ENCODE assay signal across 1 cellular context in the genomic region with DNA sequence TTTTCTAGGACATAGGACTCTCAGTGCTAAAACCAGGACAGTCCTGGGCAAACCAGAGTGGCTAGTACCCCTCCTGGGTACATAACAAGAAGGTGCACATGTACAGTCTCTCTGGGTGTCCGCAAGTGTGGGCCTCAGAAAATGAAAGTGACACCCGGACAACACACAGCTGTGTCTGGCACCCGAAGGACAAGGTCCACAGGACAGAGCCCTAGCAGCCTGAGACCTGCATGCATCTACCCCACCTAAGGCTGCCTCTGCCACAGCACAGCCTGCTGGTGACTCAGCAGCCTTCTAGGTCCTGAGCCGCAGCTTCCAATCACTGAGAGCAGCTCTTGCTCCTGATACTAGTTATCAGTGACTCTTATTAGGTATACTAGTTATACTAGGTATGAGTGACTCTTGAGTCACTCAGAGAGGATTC.
TF ChIP-seq lines count a peak whose summit lies in the region.

No MANE protein-coding gene starts in this region.

TF ChIP-seq in HepG2, 621 proteins besides CTCF, POLR2A, EP300 and RAD21 (continued from another document and continues in another):
- TF ChIP-seq, protein P1, sequence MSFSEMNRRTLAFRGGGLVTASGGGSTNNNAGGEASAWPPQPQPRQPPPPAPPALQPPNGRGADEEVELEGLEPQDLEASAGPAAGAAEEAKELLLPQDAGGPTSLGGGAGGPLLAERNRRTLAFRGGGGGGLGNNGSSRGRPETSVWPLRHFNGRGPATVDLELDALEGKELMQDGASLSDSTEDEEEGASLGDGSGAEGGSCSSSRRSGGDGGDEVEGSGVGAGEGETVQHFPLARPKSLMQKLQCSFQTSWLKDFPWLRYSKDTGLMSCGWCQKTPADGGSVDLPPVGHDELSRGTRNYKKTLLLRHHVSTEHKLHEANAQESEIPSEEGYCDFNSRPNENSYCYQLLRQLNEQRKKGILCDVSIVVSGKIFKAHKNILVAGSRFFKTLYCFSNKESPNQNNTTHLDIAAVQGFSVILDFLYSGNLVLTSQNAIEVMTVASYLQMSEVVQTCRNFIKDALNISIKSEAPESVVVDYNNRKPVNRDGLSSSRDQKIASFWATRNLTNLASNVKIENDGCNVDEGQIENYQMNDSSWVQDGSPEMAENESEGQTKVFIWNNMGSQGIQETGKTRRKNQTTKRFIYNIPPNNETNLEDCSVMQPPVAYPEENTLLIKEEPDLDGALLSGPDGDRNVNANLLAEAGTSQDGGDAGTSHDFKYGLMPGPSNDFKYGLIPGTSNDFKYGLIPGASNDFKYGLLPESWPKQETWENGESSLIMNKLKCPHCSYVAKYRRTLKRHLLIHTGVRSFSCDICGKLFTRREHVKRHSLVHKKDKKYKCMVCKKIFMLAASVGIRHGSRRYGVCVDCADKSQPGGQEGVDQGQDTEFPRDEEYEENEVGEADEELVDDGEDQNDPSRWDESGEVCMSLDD (CRISPR knock-in tag; IDR thresholded peaks at IDR 0.05; ENCODE audit: borderline replicate concordance) = no peak
- TF ChIP-seq FOXJ3 (CRISPR knock-in tag; IDR thresholded peaks at IDR 0.05; ENCODE audit: borderline replicate concordance) = no peak; the same call in 1 of the 2 replicates
- TF ChIP-seq KDM5A (IDR thresholded peaks at IDR 0.05; ENCODE audit: borderline replicate concordance, low read length) = no peak
- TF ChIP-seq, protein P2, sequence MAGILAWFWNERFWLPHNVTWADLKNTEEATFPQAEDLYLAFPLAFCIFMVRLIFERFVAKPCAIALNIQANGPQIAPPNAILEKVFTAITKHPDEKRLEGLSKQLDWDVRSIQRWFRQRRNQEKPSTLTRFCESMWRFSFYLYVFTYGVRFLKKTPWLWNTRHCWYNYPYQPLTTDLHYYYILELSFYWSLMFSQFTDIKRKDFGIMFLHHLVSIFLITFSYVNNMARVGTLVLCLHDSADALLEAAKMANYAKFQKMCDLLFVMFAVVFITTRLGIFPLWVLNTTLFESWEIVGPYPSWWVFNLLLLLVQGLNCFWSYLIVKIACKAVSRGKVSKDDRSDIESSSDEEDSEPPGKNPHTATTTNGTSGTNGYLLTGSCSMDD (CRISPR knock-in tag; IDR thresholded peaks at IDR 0.05) = no peak
- no peak for TF ChIP-seq ZFP37 (CRISPR knock-in tag; IDR thresholded peaks at IDR 0.05; ENCODE audit: borderline replicate concordance)
- no peak for TF ChIP-seq XBP1 (CRISPR knock-in tag; IDR thresholded peaks at IDR 0.05)
- no peak for TF ChIP-seq ZNF605 (CRISPR knock-in tag; IDR thresholded peaks at IDR 0.05)
- no peak for TF ChIP-seq GATAD1 (CRISPR knock-in tag; IDR thresholded peaks at IDR 0.05)
- TF ChIP-seq ZNF44 (CRISPR knock-in tag; IDR thresholded peaks at IDR 0.05) = no peak
- TF ChIP-seq PPARG (CRISPR knock-in tag; conservative IDR thresholded peaks at IDR 0.05) = no peak; the same call in 1 of the 2 replicates
- no peak for TF ChIP-seq ZKSCAN8 (CRISPR knock-in tag; IDR thresholded peaks at IDR 0.05; ENCODE audit: borderline replicate concordance)
- TF ChIP-seq, protein P3, sequence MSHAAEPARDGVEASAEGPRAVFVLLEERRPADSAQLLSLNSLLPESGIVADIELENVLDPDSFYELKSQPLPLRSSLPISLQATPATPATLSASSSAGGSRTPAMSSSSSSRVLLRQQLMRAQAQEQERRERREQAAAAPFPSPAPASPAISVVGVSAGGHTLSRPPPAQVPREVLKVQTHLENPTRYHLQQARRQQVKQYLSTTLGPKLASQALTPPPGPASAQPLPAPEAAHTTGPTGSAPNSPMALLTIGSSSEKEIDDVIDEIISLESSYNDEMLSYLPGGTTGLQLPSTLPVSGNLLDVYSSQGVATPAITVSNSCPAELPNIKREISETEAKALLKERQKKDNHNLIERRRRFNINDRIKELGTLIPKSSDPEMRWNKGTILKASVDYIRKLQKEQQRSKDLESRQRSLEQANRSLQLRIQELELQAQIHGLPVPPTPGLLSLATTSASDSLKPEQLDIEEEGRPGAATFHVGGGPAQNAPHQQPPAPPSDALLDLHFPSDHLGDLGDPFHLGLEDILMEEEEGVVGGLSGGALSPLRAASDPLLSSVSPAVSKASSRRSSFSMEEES (CRISPR knock-in tag; IDR thresholded peaks at IDR 0.05) = no peak
- no peak for TF ChIP-seq ZNF816 (CRISPR knock-in tag; IDR thresholded peaks at IDR 0.05; ENCODE audit: borderline replicate concordance)
- TF ChIP-seq, protein P4, sequence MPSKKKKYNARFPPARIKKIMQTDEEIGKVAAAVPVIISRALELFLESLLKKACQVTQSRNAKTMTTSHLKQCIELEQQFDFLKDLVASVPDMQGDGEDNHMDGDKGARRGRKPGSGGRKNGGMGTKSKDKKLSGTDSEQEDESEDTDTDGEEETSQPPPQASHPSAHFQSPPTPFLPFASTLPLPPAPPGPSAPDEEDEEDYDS (CRISPR knock-in tag; IDR thresholded peaks at IDR 0.05) = no peak
- TF ChIP-seq RXRB (CRISPR knock-in tag; IDR thresholded peaks at IDR 0.05; ENCODE audit: borderline replicate concordance) = peak; percentile 19; the same call in 1 of the 2 replicates
- TF ChIP-seq ZNF761 (CRISPR knock-in tag; conservative IDR thresholded peaks at IDR 0.05) = no peak
- no peak for TF ChIP-seq EZH2 (conservative IDR thresholded peaks at IDR 0.05; ENCODE audit: low read depth, low read length)
- TF ChIP-seq ZNF607 (CRISPR knock-in tag; IDR thresholded peaks at IDR 0.05; ENCODE audit: borderline replicate concordance) = no peak
- TF ChIP-seq ATRX (CRISPR knock-in tag; IDR thresholded peaks at IDR 0.05; ENCODE audit: borderline replicate concordance) = no peak
- no peak for TF ChIP-seq HMG20B (CRISPR knock-in tag; conservative IDR thresholded peaks at IDR 0.05)
- TF ChIP-seq, protein P5, sequence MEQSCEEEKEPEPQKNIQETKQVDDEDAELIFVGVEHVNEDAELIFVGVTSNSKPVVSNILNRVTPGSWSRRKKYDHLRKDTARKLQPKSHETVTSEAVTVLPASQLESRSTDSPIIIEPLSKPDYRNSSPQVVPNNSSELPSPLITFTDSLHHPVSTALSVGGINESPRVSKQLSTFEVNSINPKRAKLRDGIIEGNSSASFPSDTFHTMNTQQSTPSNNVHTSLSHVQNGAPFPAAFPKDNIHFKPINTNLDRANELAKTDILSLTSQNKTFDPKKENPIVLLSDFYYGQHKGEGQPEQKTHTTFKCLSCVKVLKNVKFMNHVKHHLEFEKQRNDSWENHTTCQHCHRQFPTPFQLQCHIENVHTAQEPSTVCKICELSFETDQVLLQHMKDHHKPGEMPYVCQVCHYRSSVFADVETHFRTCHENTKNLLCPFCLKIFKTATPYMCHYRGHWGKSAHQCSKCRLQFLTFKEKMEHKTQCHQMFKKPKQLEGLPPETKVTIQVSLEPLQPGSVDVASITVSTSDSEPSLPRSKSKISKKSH (CRISPR knock-in tag; IDR thresholded peaks at IDR 0.05; ENCODE audit: borderline replicate concordance) = no peak
- TF ChIP-seq, protein P6, sequence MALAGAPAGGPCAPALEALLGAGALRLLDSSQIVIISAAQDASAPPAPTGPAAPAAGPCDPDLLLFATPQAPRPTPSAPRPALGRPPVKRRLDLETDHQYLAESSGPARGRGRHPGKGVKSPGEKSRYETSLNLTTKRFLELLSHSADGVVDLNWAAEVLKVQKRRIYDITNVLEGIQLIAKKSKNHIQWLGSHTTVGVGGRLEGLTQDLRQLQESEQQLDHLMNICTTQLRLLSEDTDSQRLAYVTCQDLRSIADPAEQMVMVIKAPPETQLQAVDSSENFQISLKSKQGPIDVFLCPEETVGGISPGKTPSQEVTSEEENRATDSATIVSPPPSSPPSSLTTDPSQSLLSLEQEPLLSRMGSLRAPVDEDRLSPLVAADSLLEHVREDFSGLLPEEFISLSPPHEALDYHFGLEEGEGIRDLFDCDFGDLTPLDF (CRISPR knock-in tag; IDR thresholded peaks at IDR 0.05) = no peak
- TF ChIP-seq FOXK1 (CRISPR knock-in tag; IDR thresholded peaks at IDR 0.05; ENCODE audit: borderline replicate concordance, low read depth) = no peak
- no peak for TF ChIP-seq IKZF4 (CRISPR knock-in tag; IDR thresholded peaks at IDR 0.05; ENCODE audit: borderline replicate concordance, low read depth, not compliant biosample characterization)
- no peak for TF ChIP-seq YY1 (IDR thresholded peaks at IDR 0.05; ENCODE audit: insufficient read depth, insufficient replicate concordance, low read depth, low read length)
- peak; percentile 71; the same call in 1 of the 2 replicates for TF ChIP-seq ZNF792 (CRISPR knock-in tag; IDR thresholded peaks at IDR 0.05)
- no peak for TF ChIP-seq ZNF225 (CRISPR knock-in tag; IDR thresholded peaks at IDR 0.05)
- TF ChIP-seq, protein P7, sequence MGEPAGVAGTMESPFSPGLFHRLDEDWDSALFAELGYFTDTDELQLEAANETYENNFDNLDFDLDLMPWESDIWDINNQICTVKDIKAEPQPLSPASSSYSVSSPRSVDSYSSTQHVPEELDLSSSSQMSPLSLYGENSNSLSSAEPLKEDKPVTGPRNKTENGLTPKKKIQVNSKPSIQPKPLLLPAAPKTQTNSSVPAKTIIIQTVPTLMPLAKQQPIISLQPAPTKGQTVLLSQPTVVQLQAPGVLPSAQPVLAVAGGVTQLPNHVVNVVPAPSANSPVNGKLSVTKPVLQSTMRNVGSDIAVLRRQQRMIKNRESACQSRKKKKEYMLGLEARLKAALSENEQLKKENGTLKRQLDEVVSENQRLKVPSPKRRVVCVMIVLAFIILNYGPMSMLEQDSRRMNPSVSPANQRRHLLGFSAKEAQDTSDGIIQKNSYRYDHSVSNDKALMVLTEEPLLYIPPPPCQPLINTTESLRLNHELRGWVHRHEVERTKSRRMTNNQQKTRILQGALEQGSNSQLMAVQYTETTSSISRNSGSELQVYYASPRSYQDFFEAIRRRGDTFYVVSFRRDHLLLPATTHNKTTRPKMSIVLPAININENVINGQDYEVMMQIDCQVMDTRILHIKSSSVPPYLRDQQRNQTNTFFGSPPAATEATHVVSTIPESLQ (CRISPR knock-in tag; conservative IDR thresholded peaks at IDR 0.05) = no peak
- TF ChIP-seq, protein P8, sequence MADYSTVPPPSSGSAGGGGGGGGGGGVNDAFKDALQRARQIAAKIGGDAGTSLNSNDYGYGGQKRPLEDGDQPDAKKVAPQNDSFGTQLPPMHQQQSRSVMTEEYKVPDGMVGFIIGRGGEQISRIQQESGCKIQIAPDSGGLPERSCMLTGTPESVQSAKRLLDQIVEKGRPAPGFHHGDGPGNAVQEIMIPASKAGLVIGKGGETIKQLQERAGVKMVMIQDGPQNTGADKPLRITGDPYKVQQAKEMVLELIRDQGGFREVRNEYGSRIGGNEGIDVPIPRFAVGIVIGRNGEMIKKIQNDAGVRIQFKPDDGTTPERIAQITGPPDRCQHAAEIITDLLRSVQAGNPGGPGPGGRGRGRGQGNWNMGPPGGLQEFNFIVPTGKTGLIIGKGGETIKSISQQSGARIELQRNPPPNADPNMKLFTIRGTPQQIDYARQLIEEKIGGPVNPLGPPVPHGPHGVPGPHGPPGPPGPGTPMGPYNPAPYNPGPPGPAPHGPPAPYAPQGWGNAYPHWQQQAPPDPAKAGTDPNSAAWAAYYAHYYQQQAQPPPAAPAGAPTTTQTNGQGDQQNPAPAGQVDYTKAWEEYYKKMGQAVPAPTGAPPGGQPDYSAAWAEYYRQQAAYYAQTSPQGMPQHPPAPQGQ (CRISPR knock-in tag; IDR thresholded peaks at IDR 0.05; ENCODE audit: borderline replicate concordance) = no peak
- TF ChIP-seq, protein P9, sequence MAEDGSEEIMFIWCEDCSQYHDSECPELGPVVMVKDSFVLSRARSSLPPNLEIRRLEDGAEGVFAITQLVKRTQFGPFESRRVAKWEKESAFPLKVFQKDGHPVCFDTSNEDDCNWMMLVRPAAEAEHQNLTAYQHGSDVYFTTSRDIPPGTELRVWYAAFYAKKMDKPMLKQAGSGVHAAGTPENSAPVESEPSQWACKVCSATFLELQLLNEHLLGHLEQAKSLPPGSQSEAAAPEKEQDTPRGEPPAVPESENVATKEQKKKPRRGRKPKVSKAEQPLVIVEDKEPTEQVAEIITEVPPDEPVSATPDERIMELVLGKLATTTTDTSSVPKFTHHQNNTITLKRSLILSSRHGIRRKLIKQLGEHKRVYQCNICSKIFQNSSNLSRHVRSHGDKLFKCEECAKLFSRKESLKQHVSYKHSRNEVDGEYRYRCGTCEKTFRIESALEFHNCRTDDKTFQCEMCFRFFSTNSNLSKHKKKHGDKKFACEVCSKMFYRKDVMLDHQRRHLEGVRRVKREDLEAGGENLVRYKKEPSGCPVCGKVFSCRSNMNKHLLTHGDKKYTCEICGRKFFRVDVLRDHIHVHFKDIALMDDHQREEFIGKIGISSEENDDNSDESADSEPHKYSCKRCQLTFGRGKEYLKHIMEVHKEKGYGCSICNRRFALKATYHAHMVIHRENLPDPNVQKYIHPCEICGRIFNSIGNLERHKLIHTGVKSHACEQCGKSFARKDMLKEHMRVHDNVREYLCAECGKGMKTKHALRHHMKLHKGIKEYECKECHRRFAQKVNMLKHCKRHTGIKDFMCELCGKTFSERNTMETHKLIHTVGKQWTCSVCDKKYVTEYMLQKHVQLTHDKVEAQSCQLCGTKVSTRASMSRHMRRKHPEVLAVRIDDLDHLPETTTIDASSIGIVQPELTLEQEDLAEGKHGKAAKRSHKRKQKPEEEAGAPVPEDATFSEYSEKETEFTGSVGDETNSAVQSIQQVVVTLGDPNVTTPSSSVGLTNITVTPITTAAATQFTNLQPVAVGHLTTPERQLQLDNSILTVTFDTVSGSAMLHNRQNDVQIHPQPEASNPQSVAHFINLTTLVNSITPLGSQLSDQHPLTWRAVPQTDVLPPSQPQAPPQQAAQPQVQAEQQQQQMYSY (CRISPR knock-in tag; IDR thresholded peaks at IDR 0.05) = no peak
- no peak for TF ChIP-seq TP53 (CRISPR knock-in tag; conservative IDR thresholded peaks at IDR 0.05)
- TF ChIP-seq ZNF737 (CRISPR knock-in tag; IDR thresholded peaks at IDR 0.05; ENCODE audit: borderline replicate concordance) = no peak
- 0 out of 2 replicates have a peak, but pooled peaks have one; percentile 46 for TF ChIP-seq YEATS4 (CRISPR knock-in tag; IDR thresholded peaks at IDR 0.05; ENCODE audit: borderline replicate concordance)
- TF ChIP-seq ZNF788 (CRISPR knock-in tag; IDR thresholded peaks at IDR 0.05; ENCODE audit: borderline replicate concordance) = peak; percentile 30; the same call in 1 of the 2 replicates
- TF ChIP-seq ZNF549 (CRISPR knock-in tag; IDR thresholded peaks at IDR 0.05) = no peak
- TF ChIP-seq ZNF441 (CRISPR knock-in tag; IDR thresholded peaks at IDR 0.05; ENCODE audit: borderline replicate concordance) = no peak
- TF ChIP-seq, protein P10, sequence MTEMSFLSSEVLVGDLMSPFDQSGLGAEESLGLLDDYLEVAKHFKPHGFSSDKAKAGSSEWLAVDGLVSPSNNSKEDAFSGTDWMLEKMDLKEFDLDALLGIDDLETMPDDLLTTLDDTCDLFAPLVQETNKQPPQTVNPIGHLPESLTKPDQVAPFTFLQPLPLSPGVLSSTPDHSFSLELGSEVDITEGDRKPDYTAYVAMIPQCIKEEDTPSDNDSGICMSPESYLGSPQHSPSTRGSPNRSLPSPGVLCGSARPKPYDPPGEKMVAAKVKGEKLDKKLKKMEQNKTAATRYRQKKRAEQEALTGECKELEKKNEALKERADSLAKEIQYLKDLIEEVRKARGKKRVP (CRISPR knock-in tag; IDR thresholded peaks at IDR 0.05) = no peak
- TF ChIP-seq, protein P11, sequence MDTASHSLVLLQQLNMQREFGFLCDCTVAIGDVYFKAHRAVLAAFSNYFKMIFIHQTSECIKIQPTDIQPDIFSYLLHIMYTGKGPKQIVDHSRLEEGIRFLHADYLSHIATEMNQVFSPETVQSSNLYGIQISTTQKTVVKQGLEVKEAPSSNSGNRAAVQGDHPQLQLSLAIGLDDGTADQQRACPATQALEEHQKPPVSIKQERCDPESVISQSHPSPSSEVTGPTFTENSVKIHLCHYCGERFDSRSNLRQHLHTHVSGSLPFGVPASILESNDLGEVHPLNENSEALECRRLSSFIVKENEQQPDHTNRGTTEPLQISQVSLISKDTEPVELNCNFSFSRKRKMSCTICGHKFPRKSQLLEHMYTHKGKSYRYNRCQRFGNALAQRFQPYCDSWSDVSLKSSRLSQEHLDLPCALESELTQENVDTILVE (CRISPR knock-in tag; IDR thresholded peaks at IDR 0.05) = no peak
- TF ChIP-seq, protein P12, sequence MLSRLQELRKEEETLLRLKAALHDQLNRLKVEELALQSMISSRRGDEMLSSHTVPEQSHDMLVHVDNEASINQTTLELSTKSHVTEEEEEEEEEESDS (CRISPR knock-in tag; IDR thresholded peaks at IDR 0.05; ENCODE audit: borderline replicate concordance) = 0 out of 2 replicates have a peak, but pooled peaks have one; percentile 65
